In the genomic region with DNA sequence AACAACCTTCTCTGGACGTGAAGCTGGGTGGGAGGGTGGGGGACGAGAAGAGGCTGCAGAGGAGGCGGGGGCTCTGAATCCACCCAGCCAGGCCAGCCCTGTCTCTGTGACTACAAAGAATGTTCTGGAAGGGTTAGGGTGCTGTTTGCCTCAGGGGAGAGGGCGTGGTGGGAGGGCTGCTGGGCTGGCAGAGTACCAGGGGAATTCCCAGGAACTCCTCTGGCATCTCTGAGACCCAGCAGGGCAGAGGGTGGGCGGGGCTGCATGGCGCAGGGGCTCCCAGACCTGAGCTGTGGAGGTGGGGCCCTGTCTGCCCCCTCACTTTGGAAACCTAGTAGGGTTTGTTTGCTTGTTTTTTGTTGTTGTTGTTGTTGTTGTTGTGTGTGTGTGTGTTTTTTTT, we compare ENCODE assay signal across 19 cellular contexts. TPM values are rescaled to one million over a fixed set of nuclear protein-coding genes. Genes with fewer than 3 reads are reported as not detected.
A peak's percentile ranks its signal among the peaks of the same experiment; 100 is the strongest.
DNase-seq lines count a peak whose midpoint lies in the region; TF ChIP-seq lines count a peak whose summit lies in the region.
"Had no signal": no experiment of that assay in that cellular context is flagged by ENCODE, and none has a peak within 500 bp of the region (broad histone marks: within the 10 kb centered on the region; RNA-seq: fewer than 3 reads in every experiment).

No MANE protein-coding gene starts in this region.

- H3K27ac Mint-ChIP-seq in endodermal cell (no peak overlapping the region), nephron (peak overlapping the region in 2 of 3 experiments; percentile 35 to 40)
- H3K27ac Mint-ChIP-seq: CD4-positive, CD25-positive, alpha-beta regulatory T cell; HFFc6 had no signal

- H3K4me1 ChIP-seq in endodermal cell (ENCODE audit: control insufficient read depth, insufficient read depth, low read length): no peaks in the 10 kb centered on the region
- H3K4me1 ChIP-seq in smooth muscle cell (ENCODE audit: low read depth): peaks cover 14% of the 10 kb centered on the region

- DNase-seq in H7 (peak; percentile 81), endodermal cell (peak; percentile 57), smooth muscle cell (lab: John Stamatoyannopoulos, UW; ENCODE audit: unreplicated experiment) (no peak), NCI-H1694 treated with DMSO at 0.1 percent for 48 hours (lab: John Stamatoyannopoulos, UW) (no peak), dorsolateral prefrontal cortex (no peak)
- DNase-seq in activated CD8-positive, alpha-beta memory T cell treated with anti-CD3 and anti-CD28 coated beads, Interleukin-2, amount 50 U/mL, for 4 hours: no peak
- DNase-seq: ACHN; Calu3; CD4-positive, CD25-positive, alpha-beta regulatory T cell; DMS 273 treated with DMSO at 0.1 percent for 48 hours; DMS79; EL; GOT3; HCEC 1CT; HFFc6 had no signal

- H3K27ac ChIP-seq in endodermal cell (ENCODE audit: low read depth, low read length) (no peak overlapping the region), smooth muscle cell (ENCODE audit: low read depth) (no peak overlapping the region), dorsolateral prefrontal cortex (no peak overlapping the region)
- H3K27ac ChIP-seq: BLaER1 treated with 17β-estradiol and CSF1 and Interleukin-3, amounts not matched to agents 10 nM and 100 nM; HL-60 had no signal

- no peaks in the 10 kb centered on the region for H3K36me3 ChIP-seq in H7 (replicated peaks; ENCODE audit: control insufficient read depth, insufficient read depth, low read length)
- H3K36me3 ChIP-seq in endodermal cell (ENCODE audit: control insufficient read depth, insufficient read depth, low read length): no peaks in the 10 kb centered on the region
- H3K36me3 ChIP-seq in smooth muscle cell (ENCODE audit: low read depth): no peaks in the 10 kb centered on the region
- H3K36me3 ChIP-seq: BLaER1 treated with 17β-estradiol and CSF1 and Interleukin-3, amounts not matched to agents 10 nM and 100 nM had no signal

- H3K4me1 Mint-ChIP-seq in endodermal cell: peaks cover 4% of the 10 kb centered on the region
- H3K4me1 Mint-ChIP-seq in nephron: peaks cover 36% of the 10 kb centered on the region
- H3K4me1 Mint-ChIP-seq: CD4-positive, CD25-positive, alpha-beta regulatory T cell had no signal

- H3K9me3 Mint-ChIP-seq in endodermal cell (no peaks in the 10 kb centered on the region), nephron (peaks cover 2% of the 10 kb centered on the region)

- H3K36me3 Mint-ChIP-seq in endodermal cell (ENCODE audit: low read depth): no peaks in the 10 kb centered on the region
- H3K36me3 Mint-ChIP-seq in nephron (ENCODE audit: low read depth): no peaks in the 10 kb centered on the region
- H3K36me3 Mint-ChIP-seq: CD4-positive, CD25-positive, alpha-beta regulatory T cell had no signal

- 60 to 87% methylated on average over 1 to 6 of the region's 6 CpGs for WGBS in endodermal cell (ENCODE audit: insufficient coverage in 1 of 2, insufficient read length in 1 of 2), 2 experiments
- 79% methylated on average over 6 of the region's 6 CpGs for WGBS in smooth muscle cell (ENCODE audit: low lambda C conversion rate)

- no peak overlapping the region for H3K4me3 ChIP-seq in H7 (ENCODE audit: insufficient read depth, low read depth, low read length)
- no peak overlapping the region for H3K4me3 ChIP-seq in endodermal cell (ENCODE audit: low read length)
- H3K4me3 ChIP-seq in smooth muscle cell: no peak overlapping the region
- H3K4me3 ChIP-seq in dorsolateral prefrontal cortex: no peak overlapping the region
- H3K4me3 ChIP-seq: BLaER1 treated with 17β-estradiol and CSF1 and Interleukin-3, amounts not matched to agents 10 nM and 100 nM had no signal

- H3K27me3 ChIP-seq in H7 (ENCODE audit: control insufficient read depth, insufficient read depth, low read length) (peaks cover 5% of the 10 kb centered on the region), endodermal cell (ENCODE audit: control insufficient read depth, insufficient read depth, low read length, poor library complexity, severe bottlenecking) (peaks cover 19% of the 10 kb centered on the region), smooth muscle cell (ENCODE audit: low read depth) (no peaks in the 10 kb centered on the region), dorsolateral prefrontal cortex (peaks cover 0 to 31% (median 0%) of the 10 kb centered on the region in 45 donors)
- H3K27me3 ChIP-seq: BLaER1 treated with 17β-estradiol and CSF1 and Interleukin-3, amounts not matched to agents 10 nM and 100 nM had no signal

- peak overlapping the region; percentile 51 for H3K4me2 ChIP-seq in smooth muscle cell

- H3K4me3 Mint-ChIP-seq in endodermal cell (no peak overlapping the region), nephron (no peak overlapping the region)
- H3K4me3 Mint-ChIP-seq: CD4-positive, CD25-positive, alpha-beta regulatory T cell; HFFc6 had no signal

- peaks cover 62% of the 10 kb centered on the region for H3K27me3 Mint-ChIP-seq in endodermal cell (ENCODE audit: insufficient read depth)
- peaks cover 55% of the 10 kb centered on the region for H3K27me3 Mint-ChIP-seq in nephron (ENCODE audit: low read depth)

- TF ChIP-seq CTCF in endodermal cell (conservative IDR thresholded peaks at IDR 0.05): no peak
- TF ChIP-seq CTCF in nephron (IDR thresholded peaks at IDR 0.05; ENCODE audit: unreplicated experiment in 3 of 3): no peak
- no peak for TF ChIP-seq CTCF in smooth muscle cell (IDR thresholded peaks at IDR 0.05; ENCODE audit: borderline replicate concordance, insufficient read depth, poor library complexity, severe bottlenecking)
- TF ChIP-seq CTCF in dorsolateral prefrontal cortex (IDR thresholded peaks at IDR 0.05 in 54 of 56, conservative IDR thresholded peaks at IDR 0.05 in 2 of 56; ENCODE audit: low read depth in 1 of 56, partially characterized antibody in 56 of 56): no peak

- no peaks in the 10 kb centered on the region for H4K20me1 ChIP-seq in smooth muscle cell (ENCODE audit: low read depth)
- H4K20me1 ChIP-seq: BLaER1 treated with 17β-estradiol and CSF1 and Interleukin-3, amounts not matched to agents 10 nM and 100 nM had no signal

- no peaks in the 10 kb centered on the region for H3K79me2 ChIP-seq in smooth muscle cell (ENCODE audit: low read depth)

- no peak overlapping the region for H2AFZ ChIP-seq in smooth muscle cell (ENCODE audit: low read depth)

- H3K9me3 ChIP-seq in endodermal cell (ENCODE audit: control insufficient read depth, low read length): no peaks in the 10 kb centered on the region
- H3K9me3 ChIP-seq in smooth muscle cell (replicated peaks; ENCODE audit: low read depth): no peaks in the 10 kb centered on the region

- intact Hi-C loops in dorsolateral prefrontal cortex (cut with DNase I): no loop called here

- H3F3A ChIP-seq in smooth muscle cell (ENCODE audit: low read depth): no peaks in the 10 kb centered on the region

- no peak overlapping the region for H3K9ac ChIP-seq in endodermal cell (ENCODE audit: extremely low read depth, low read length, poor library complexity, severe bottlenecking)
- H3K9ac ChIP-seq in smooth muscle cell (ENCODE audit: low read depth): no peak overlapping the region
- H3K9ac ChIP-seq: BLaER1 treated with 17β-estradiol and CSF1 and Interleukin-3, amounts not matched to agents 10 nM and 100 nM had no signal

RNA-seq across cellular contexts. Expression of gene FZD10, which starts 45.5 kb away (rescaled TPM):
- 14.1 and 20.2 TPM in 2 replicates for total RNA-seq in H7 (2014; rRNA removed; shearing (Covaris generic))
- under 1 TPM in 1 of 2 donors, not detected in 1; 0.18 TPM for total RNA-seq in endodermal cell
- 80.9 TPM for polyA plus RNA-seq in endodermal cell (2013, experiment 1 of 2)
- polyA plus RNA-seq in endodermal cell (2013, experiment 2 of 2): 59.6 TPM
- 1.6 and 1.7 TPM in 2 replicates for total RNA-seq in smooth muscle cell
- 1.3 and 1.9 TPM in 2 replicates for polyA plus RNA-seq in smooth muscle cell
- 1 to 10 TPM in 19 of 120 experiments, under 1 TPM in 100, not detected in 1; 0.16 to 1.8 (median 0.56) TPM for total RNA-seq in dorsolateral prefrontal cortex
- total RNA-seq: A172; Calu3; CD4-positive, CD25-positive, alpha-beta regulatory T cell; HFFc6 had no signal
- polyA plus RNA-seq: CD4-positive, CD25-positive, alpha-beta regulatory T cell had no signal

Comparison
In these comparisons a context has a peak if more than half of its experiments do, and no peak if none do; other contexts are left out.
1. DNase-seq: peak in H7 (single experiment) and endodermal cell (single experiment); none in smooth muscle cell (single experiment), activated CD8-positive, alpha-beta memory T cell treated with anti-CD3 and anti-CD28 coated beads, Interleukin-2, amount 50 U/mL, for 4 hours (single experiment), NCI-H1694 treated with DMSO at 0.1 percent for 48 hours (single experiment) and dorsolateral prefrontal cortex (0 of 10).